In genomic region chr13:113475280-113475679, GRCh38 we compare ENCODE assay signal across 22 cellular contexts. TPM values are rescaled to one million over a fixed set of nuclear protein-coding genes. Genes with fewer than 3 reads are reported as not detected.
DNase-seq lines count a peak whose midpoint lies in the region; ATAC-seq, FAIRE-seq and TF ChIP-seq lines count a peak whose summit lies in the region.
"Had no signal": no experiment of that assay in that cellular context is flagged by ENCODE, and none has a peak within 500 bp of the region (broad histone marks: within the 10 kb centered on the region; RNA-seq: fewer than 3 reads in every experiment).

No MANE protein-coding gene starts in this region.

- no peak overlapping the region for H3K18ac ChIP-seq in mesenchymal stem cell (ENCODE audit: low read depth in 1 of 2, low read length in 2 of 2)

- DNase-seq in bronchial epithelial cell (ENCODE audit: low read depth) (no peak), mesenchymal stem cell (no peak), germinal center (ENCODE audit: low spot score) (no peak)
- DNase-seq in activated naive CD4-positive, alpha-beta T cell treated with anti-CD3 and anti-CD28 coated beads for 36 hours: no peak
- DNase-seq in activated effector memory CD4-positive, alpha-beta T cell treated with anti-CD3 and anti-CD28 coated beads, Interleukin-2, amount 50 U/mL, for 16 hours: no peak
- DNase-seq: CD4-positive, alpha-beta T cell; CD8-positive, alpha-beta memory T cell; DMS 273 treated with DMSO at 0.1 percent for 48 hours; DMS79; EL; GDM1 had no signal

- WGBS in mesenchymal stem cell: 98% methylated on average over 11 of the region's 11 CpGs

- H3K4me3 ChIP-seq in HEK293 (ENCODE audit: low read depth, low read length): no peak overlapping the region
- no peak overlapping the region for H3K4me3 ChIP-seq in bronchial epithelial cell (ENCODE audit: low read depth, low read length)
- H3K4me3 ChIP-seq in mesenchymal stem cell (ENCODE audit: insufficient read depth in 1 of 2, low read depth in 1 of 2, low read length in 2 of 2): no peak overlapping the region
- H3K4me3 ChIP-seq: BLaER1, GM12878, GM23338, HAP-1 had no signal

- no peak overlapping the region for H3K27ac Mint-ChIP-seq in activated naive CD4-positive, alpha-beta T cell treated with anti-CD3 and anti-CD28 coated beads for 36 hours
- H3K27ac Mint-ChIP-seq: B cell; CD4-positive, alpha-beta T cell; CD8-positive, alpha-beta memory T cell had no signal

- H3K4me1 Mint-ChIP-seq in activated naive CD4-positive, alpha-beta T cell treated with anti-CD3 and anti-CD28 coated beads for 36 hours (ENCODE audit: low read depth): no peaks in the 10 kb centered on the region
- H3K4me1 Mint-ChIP-seq: B cell had no signal

- no peak overlapping the region for H2BK12ac ChIP-seq in mesenchymal stem cell (ENCODE audit: low read length in 2 of 2)

- ATAC-seq in HG03378 (IDR thresholded peaks at IDR 0.05; ENCODE audit: unreplicated experiment): no peak
- ATAC-seq: GM12878, GM23338 had no signal

- no peak for TF ChIP-seq CTCF in HEK293 (tag by site-specific recombination; IDR thresholded peaks at IDR 0.05)
- no peak for TF ChIP-seq CTCF in bronchial epithelial cell (IDR thresholded peaks at IDR 0.05; ENCODE audit: insufficient read depth, low read length, severe bottlenecking)

- H3K9me3 Mint-ChIP-seq in activated naive CD4-positive, alpha-beta T cell treated with anti-CD3 and anti-CD28 coated beads for 36 hours: no peaks in the 10 kb centered on the region
- H3K9me3 Mint-ChIP-seq: CD4-positive, alpha-beta T cell; CD8-positive, alpha-beta memory T cell; GM23338 had no signal

- peak overlapping the region; percentile 12 for H4K8ac ChIP-seq in mesenchymal stem cell (ENCODE audit: low read length)

- H3K36me3 ChIP-seq in HEK293 (ENCODE audit: control insufficient read depth in 2 of 2, insufficient read depth in 1 of 2, low read length in 2 of 2) (peaks cover 19 to 73% of the 10 kb centered on the region in 2 experiments), bronchial epithelial cell (ENCODE audit: control insufficient read depth, insufficient read depth, low read length) (peaks cover 11% of the 10 kb centered on the region), mesenchymal stem cell (ENCODE audit: control insufficient read depth in 1 of 2, insufficient read depth in 2 of 2, low read depth in 1 of 2, low read length in 2 of 2) (peaks cover 43 to 89% of the 10 kb centered on the region in 2 experiments)

- no peak overlapping the region for H3K4me3 Mint-ChIP-seq in activated naive CD4-positive, alpha-beta T cell treated with anti-CD3 and anti-CD28 coated beads for 36 hours
- H3K4me3 Mint-ChIP-seq: B cell; CD4-positive, alpha-beta T cell; CD8-positive, alpha-beta memory T cell; GM23338 had no signal

- H3K14ac ChIP-seq in mesenchymal stem cell (ENCODE audit: low read length in 2 of 2): no peak overlapping the region

- H3K27ac ChIP-seq in HEK293 (ENCODE audit: extremely low read depth, low read depth, low read length) (no peak overlapping the region), mesenchymal stem cell (ENCODE audit: low read length, poor library complexity, severe bottlenecking) (no peak overlapping the region)
- H3K27ac ChIP-seq: BLaER1, C4-2B had no signal

- no peak overlapping the region for H3K9ac ChIP-seq in mesenchymal stem cell (ENCODE audit: low read length)
- H3K9ac ChIP-seq: BLaER1 had no signal

- H4K91ac ChIP-seq in mesenchymal stem cell (ENCODE audit: low read length): no peak overlapping the region

- H3K23ac ChIP-seq in mesenchymal stem cell (ENCODE audit: low read length in 2 of 2): no peak overlapping the region

- no peak overlapping the region for H2BK5ac ChIP-seq in mesenchymal stem cell (ENCODE audit: low read depth, low read length, poor library complexity, severe bottlenecking)

- no peak overlapping the region for H3K4me2 ChIP-seq in mesenchymal stem cell (ENCODE audit: low read length, poor library complexity, severe bottlenecking)
- H3K4me2 ChIP-seq: BLaER1, GM23338 had no signal

- H3K4me1 ChIP-seq in HEK293 (ENCODE audit: control insufficient read depth, insufficient read depth, low read length) (no peaks in the 10 kb centered on the region), mesenchymal stem cell (ENCODE audit: control insufficient read depth, insufficient read depth, low read depth, low read length) (peaks cover 2% of the 10 kb centered on the region)
- H3K4me1 ChIP-seq: BLaER1, HAP-1 had no signal

- H3K79me1 ChIP-seq in mesenchymal stem cell (replicated peaks; ENCODE audit: low read length, poor library complexity, severe bottlenecking): peaks cover 29% of the 10 kb centered on the region

- no peak overlapping the region for H3K4ac ChIP-seq in mesenchymal stem cell (ENCODE audit: low read depth in 1 of 2, low read length in 2 of 2)

- H2BK120ac ChIP-seq in mesenchymal stem cell (ENCODE audit: low read depth, low read length): no peak overlapping the region

- peaks cover 24% of the 10 kb centered on the region for H3K36me3 Mint-ChIP-seq in activated naive CD4-positive, alpha-beta T cell treated with anti-CD3 and anti-CD28 coated beads for 36 hours (ENCODE audit: low read depth)

- no peak overlapping the region for H2BK15ac ChIP-seq in mesenchymal stem cell (ENCODE audit: low read depth, poor library complexity, severe bottlenecking)

- CTCF ChIA-PET in HEK293 (lab: Yijun Ruan, JAX): no interaction called here
- CTCF ChIA-PET in activated naive CD4-positive, alpha-beta T cell treated with anti-CD3 and anti-CD28 coated beads for 36 hours (lab: Charles Lee): interaction anchor here (0.9 kb wide), 1 partner anchor 14 kb away, joined by 3 read pairs; no protein-coding TSS in a partner anchor

- no peaks in the 10 kb centered on the region for H3K27me3 Mint-ChIP-seq in activated naive CD4-positive, alpha-beta T cell treated with anti-CD3 and anti-CD28 coated beads for 36 hours (ENCODE audit: low read depth)
- H3K27me3 Mint-ChIP-seq: B cell; CD4-positive, alpha-beta T cell; CD8-positive, alpha-beta memory T cell had no signal

- H2AFZ ChIP-seq in mesenchymal stem cell (ENCODE audit: low read depth, low read length): no peak overlapping the region
- H2AFZ ChIP-seq: GM23338 had no signal

- no peaks in the 10 kb centered on the region for H3K27me3 ChIP-seq in bronchial epithelial cell (ENCODE audit: control insufficient read depth, insufficient read depth, low read length)
- H3K27me3 ChIP-seq in mesenchymal stem cell (ENCODE audit: control insufficient read depth in 1 of 2, insufficient read depth in 1 of 2, low read length in 2 of 2): no peaks in the 10 kb centered on the region
- H3K27me3 ChIP-seq: BLaER1 had no signal

- H2AK5ac ChIP-seq in mesenchymal stem cell (ENCODE audit: low read length, severe bottlenecking): no peak overlapping the region

- intact Hi-C loops in activated naive CD4-positive, alpha-beta T cell treated with anti-CD3 and anti-CD28 coated beads for 36 hours (cut with micrococcal nuclease): no loop called here

- POLR2A ChIA-PET in HEK293 (lab: Yijun Ruan, JAX): interaction anchor here (1.2 kb wide), 1 partner anchor 9 kb away, joined by 4 read pairs; no protein-coding TSS in a partner anchor

- H3K9me3 ChIP-seq in HEK293 (ENCODE audit: control insufficient read depth, insufficient read depth, low read depth, low read length) (no peaks in the 10 kb centered on the region), mesenchymal stem cell (ENCODE audit: control insufficient read depth, low read length) (no peaks in the 10 kb centered on the region)
- H3K9me3 ChIP-seq: BLaER1, HAP-1 had no signal

- FAIRE-seq in bronchial epithelial cell (lab: Jason Lieb, UNC): peak; percentile 84
- FAIRE-seq: D721Med, GM12878, GM18507, H54 had no signal

TF ChIP-seq in HEK293, 187 proteins besides CTCF, POLR2A, EP300 and RAD21:
- TF ChIP-seq ZNF335 (tag by site-specific recombination; conservative IDR thresholded peaks at IDR 0.05): no peak
- no peak for TF ChIP-seq ZNF580 (tag by site-specific recombination; IDR thresholded peaks at IDR 0.05)
- peak; percentile 76 for TF ChIP-seq SCRT2 (tag by site-specific recombination; IDR thresholded peaks at IDR 0.05)
- no peak for TF ChIP-seq ZNF132 (tag by site-specific recombination; IDR thresholded peaks at IDR 0.05; ENCODE audit: borderline replicate concordance)
- 0 out of 2 replicates have a peak, but pooled peaks have one; percentile 38 for TF ChIP-seq SCRT1 (tag by site-specific recombination; IDR thresholded peaks at IDR 0.05; ENCODE audit: borderline replicate concordance)

RNA-seq across cellular contexts. Expression of gene DCUN1D2, which starts 15.2 kb away (rescaled TPM):
- total RNA-seq in bronchial epithelial cell: 14.2 and 16.3 TPM in 2 replicates
- 7.1 TPM for polyA plus RNA-seq in mesenchymal stem cell (2013, experiment 1 of 2)
- polyA plus RNA-seq in mesenchymal stem cell (2013, experiment 2 of 2): 6.5 TPM
- total RNA-seq in activated naive CD4-positive, alpha-beta T cell treated with anti-CD3 and anti-CD28 coated beads for 36 hours: 10 to 100 TPM; 14.3 to 14.7 TPM

RNA-seq across cellular contexts. Expression of gene ADPRHL1, which starts 22.0 kb away (rescaled TPM):
- 0.26 and 1.0 TPM in 2 replicates for total RNA-seq in bronchial epithelial cell
- polyA plus RNA-seq in mesenchymal stem cell (2013, experiment 1 of 2): 0.48 TPM
- polyA plus RNA-seq in mesenchymal stem cell (2013, experiment 2 of 2): 0.49 TPM
- total RNA-seq in activated naive CD4-positive, alpha-beta T cell treated with anti-CD3 and anti-CD28 coated beads for 36 hours: under 1 TPM; 0.10 to 0.57 TPM
